In the genomic region with DNA sequence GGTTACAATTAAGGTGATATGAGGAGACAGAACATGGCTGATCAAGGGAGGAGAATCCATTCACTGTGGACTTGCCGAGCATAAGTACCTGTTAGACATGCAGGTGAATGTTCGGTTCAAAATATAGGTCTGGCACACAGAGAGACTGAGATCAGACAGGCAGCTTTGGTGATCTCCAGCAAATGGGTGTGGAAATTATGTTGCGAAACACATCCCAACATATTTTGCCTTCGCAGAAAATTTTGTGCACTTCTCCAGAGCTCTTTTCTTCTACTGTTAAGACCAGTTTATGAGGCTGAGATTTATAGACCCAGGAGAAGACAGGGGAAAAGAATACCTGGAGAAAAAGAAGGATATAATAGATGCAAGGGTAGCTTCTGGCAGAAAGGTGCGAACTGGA, we compare ENCODE assay signal across 28 cellular contexts.
"Had no signal": no experiment of that assay in that cellular context is flagged by ENCODE, and none has a peak within 500 bp of the region (broad histone marks: within the 10 kb centered on the region; RNA-seq: fewer than 3 reads in every experiment).

No MANE protein-coding gene starts in this region.

- H3K4me1 ChIP-seq: body of pancreas, esophagus muscularis mucosa had no signal

- H3K27me3 ChIP-seq: body of pancreas, esophagus muscularis mucosa had no signal

- H3K4me3 ChIP-seq: body of pancreas, esophagus muscularis mucosa had no signal

- DNase-seq: activated CD4-positive, alpha-beta memory T cell treated with anti-CD3 and anti-CD28 coated beads, Interleukin-2, amount 10 ng/mL, durations not matched to agents 7 days and 5 days; activated CD4-positive, alpha-beta T cell treated with anti-CD3 and anti-CD28 coated beads for 4 hours; activated CD4-positive, alpha-beta T cell treated with anti-CD3 and anti-CD28 coated beads, Interleukin-2, amount 10 ng/mL, durations not matched to agents 7 days and 5 days; activated CD4-positive, alpha-beta T cell treated with anti-CD3 and anti-CD28 coated beads, Interleukin-2, amount 50 U/mL, for 4 hours; activated CD4-positive, CD25-positive, alpha-beta regulatory T cell; activated CD4-positive, CD25-positive, alpha-beta regulatory T cell treated with anti-CD3 and anti-CD28 coated beads, Interleukin-2, amount 50 U/mL, for 72 hours; activated CD8-positive, alpha-beta memory T cell treated with anti-CD3 and anti-CD28 coated beads, Interleukin-2, amount 50 U/mL, for 48 hours; activated gamma-delta T cell; activated naive CD4-positive, alpha-beta T cell; activated naive CD4-positive, alpha-beta T cell treated with anti-CD3 and anti-CD28 coated beads, Interleukin-2, amount 10 ng/mL, durations not matched to agents 7 days and 5 days; activated naive CD8-positive, alpha-beta T cell treated with anti-CD3 and anti-CD28 coated beads, Interleukin-2, amount 10 ng/mL, durations not matched to agents 7 days and 5 days; activated T-cell treated with anti-CD3 and anti-CD28 coated beads for 4 hours; activated T-cell treated with anti-CD3 and anti-CD28 coated beads, Interleukin-2, amount 50 U/mL, for 24 hours; activated T-cell treated with anti-CD3 and anti-CD28 coated beads, Interleukin-2, amount 50 U/mL, for 72 hours; amygdala; aorta; body of pancreas; caudate nucleus; cortex of kidney; dermis blood vessel endothelial cell; effector CD4-positive, alpha-beta T cell; effector memory CD8-positive, alpha-beta T cell; erythroblast; foreskin melanocyte; head of caudate nucleus; T-helper 2 cell had no signal

- H3K9me3 ChIP-seq: body of pancreas, esophagus muscularis mucosa had no signal

- H3K36me3 ChIP-seq: esophagus muscularis mucosa had no signal

- H3K27ac ChIP-seq: body of pancreas, esophagus muscularis mucosa had no signal

- ATAC-seq: activated naive CD4-positive, alpha-beta T cell treated with anti-CD3 and anti-CD28 coated beads, Interleukin-2, amount 50 U/mL, for 72 hours; activated T-cell treated with anti-CD3 and anti-CD28 coated beads, Interleukin-2, amount 50 U/mL, for 72 hours; body of pancreas; effector memory CD8-positive, alpha-beta T cell had no signal
